Comparison of ENCODE assay signal across 1 cellular context in genomic region chr14:104295681-104296387, GRCh38.
TF ChIP-seq lines count a peak whose summit lies in the region.

No MANE protein-coding gene starts in this region.

TF ChIP-seq in SK-N-SH treated with all-trans-retinoic acid at 6 μM for 48 hours, 23 proteins besides CTCF, POLR2A, EP300 and RAD21 (continued from another document):
- TF ChIP-seq ZNF8 (CRISPR knock-in tag; IDR thresholded peaks at IDR 0.05): no peak
- TF ChIP-seq RARB (CRISPR knock-in tag; IDR thresholded peaks at IDR 0.05): no peak
- no peak for TF ChIP-seq ZC3H10 (CRISPR knock-in tag; IDR thresholded peaks at IDR 0.05)
- TF ChIP-seq TCF4 (CRISPR knock-in tag; IDR thresholded peaks at IDR 0.05; ENCODE audit: borderline replicate concordance): no peak
- TF ChIP-seq CSRNP3 (CRISPR knock-in tag; IDR thresholded peaks at IDR 0.05): no peak
- no peak for TF ChIP-seq CREB5 (CRISPR knock-in tag; IDR thresholded peaks at IDR 0.05; ENCODE audit: low read depth)
